In genomic region chr20:37316116-37316774, GRCh38 we compare ENCODE assay signal across 1 cellular context.
TF ChIP-seq lines count a peak whose summit lies in the region.

No MANE protein-coding gene starts in this region.

TF ChIP-seq in SK-N-SH, 30 proteins besides CTCF, POLR2A, EP300 and RAD21 (continued from another document):
- no peak for TF ChIP-seq MAX (IDR thresholded peaks at IDR 0.05; ENCODE audit: low read depth)
